In genomic region chr9:109036744-109037680, GRCh38 we compare ENCODE assay signal across 1 cellular context.
TF ChIP-seq lines count a peak whose summit lies in the region.

No MANE protein-coding gene starts in this region.

TF ChIP-seq in HCT116, 20 proteins besides CTCF, POLR2A, EP300 and RAD21:
- TF ChIP-seq, protein P1, sequence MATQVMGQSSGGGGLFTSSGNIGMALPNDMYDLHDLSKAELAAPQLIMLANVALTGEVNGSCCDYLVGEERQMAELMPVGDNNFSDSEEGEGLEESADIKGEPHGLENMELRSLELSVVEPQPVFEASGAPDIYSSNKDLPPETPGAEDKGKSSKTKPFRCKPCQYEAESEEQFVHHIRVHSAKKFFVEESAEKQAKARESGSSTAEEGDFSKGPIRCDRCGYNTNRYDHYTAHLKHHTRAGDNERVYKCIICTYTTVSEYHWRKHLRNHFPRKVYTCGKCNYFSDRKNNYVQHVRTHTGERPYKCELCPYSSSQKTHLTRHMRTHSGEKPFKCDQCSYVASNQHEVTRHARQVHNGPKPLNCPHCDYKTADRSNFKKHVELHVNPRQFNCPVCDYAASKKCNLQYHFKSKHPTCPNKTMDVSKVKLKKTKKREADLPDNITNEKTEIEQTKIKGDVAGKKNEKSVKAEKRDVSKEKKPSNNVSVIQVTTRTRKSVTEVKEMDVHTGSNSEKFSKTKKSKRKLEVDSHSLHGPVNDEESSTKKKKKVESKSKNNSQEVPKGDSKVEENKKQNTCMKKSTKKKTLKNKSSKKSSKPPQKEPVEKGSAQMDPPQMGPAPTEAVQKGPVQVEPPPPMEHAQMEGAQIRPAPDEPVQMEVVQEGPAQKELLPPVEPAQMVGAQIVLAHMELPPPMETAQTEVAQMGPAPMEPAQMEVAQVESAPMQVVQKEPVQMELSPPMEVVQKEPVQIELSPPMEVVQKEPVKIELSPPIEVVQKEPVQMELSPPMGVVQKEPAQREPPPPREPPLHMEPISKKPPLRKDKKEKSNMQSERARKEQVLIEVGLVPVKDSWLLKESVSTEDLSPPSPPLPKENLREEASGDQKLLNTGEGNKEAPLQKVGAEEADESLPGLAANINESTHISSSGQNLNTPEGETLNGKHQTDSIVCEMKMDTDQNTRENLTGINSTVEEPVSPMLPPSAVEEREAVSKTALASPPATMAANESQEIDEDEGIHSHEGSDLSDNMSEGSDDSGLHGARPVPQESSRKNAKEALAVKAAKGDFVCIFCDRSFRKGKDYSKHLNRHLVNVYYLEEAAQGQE (IDR thresholded peaks at IDR 0.05; ENCODE audit: low read depth) = no peak
- TF ChIP-seq JUND (IDR thresholded peaks at IDR 0.05) = no peak
- TF ChIP-seq, protein P2, sequence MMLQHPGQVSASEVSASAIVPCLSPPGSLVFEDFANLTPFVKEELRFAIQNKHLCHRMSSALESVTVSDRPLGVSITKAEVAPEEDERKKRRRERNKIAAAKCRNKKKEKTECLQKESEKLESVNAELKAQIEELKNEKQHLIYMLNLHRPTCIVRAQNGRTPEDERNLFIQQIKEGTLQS (IDR thresholded peaks at IDR 0.05) = no peak
- TF ChIP-seq ZBTB33 (IDR thresholded peaks at IDR 0.05; ENCODE audit: extremely low read depth, insufficient replicate concordance, low read length) = no peak
- no peak for TF ChIP-seq YY1 (IDR thresholded peaks at IDR 0.05; ENCODE audit: extremely low read depth, insufficient replicate concordance, low read depth, low read length)
- TF ChIP-seq EZH2phosphoT487 (IDR thresholded peaks at IDR 0.05; ENCODE audit: borderline replicate concordance) = no peak
- TF ChIP-seq ZNF274 (IDR thresholded peaks at IDR 0.05; ENCODE audit: low read depth, low read length) = no peak
- TF ChIP-seq ELF1 (IDR thresholded peaks at IDR 0.05; ENCODE audit: borderline replicate concordance, low read depth) = no peak
- TF ChIP-seq, protein P3, sequence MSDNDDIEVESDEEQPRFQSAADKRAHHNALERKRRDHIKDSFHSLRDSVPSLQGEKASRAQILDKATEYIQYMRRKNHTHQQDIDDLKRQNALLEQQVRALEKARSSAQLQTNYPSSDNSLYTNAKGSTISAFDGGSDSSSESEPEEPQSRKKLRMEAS (IDR thresholded peaks at IDR 0.05) = no peak
- no peak for TF ChIP-seq TCF7L2 (IDR thresholded peaks at IDR 0.05; ENCODE audit: borderline replicate concordance, extremely low read depth, insufficient read depth, insufficient read length)
- TF ChIP-seq CEBPB (IDR thresholded peaks at IDR 0.05; ENCODE audit: low read depth) = no peak
- TF ChIP-seq ZFX (IDR thresholded peaks at IDR 0.05) = no peak
- TF ChIP-seq CBX3 (IDR thresholded peaks at IDR 0.05; ENCODE audit: low read depth) = no peak
- TF ChIP-seq SRF (IDR thresholded peaks at IDR 0.05; ENCODE audit: low read depth) = no peak
- no peak for TF ChIP-seq SIN3A (IDR thresholded peaks at IDR 0.05; ENCODE audit: low read depth)
- no peak for TF ChIP-seq SP1 (IDR thresholded peaks at IDR 0.05; ENCODE audit: low read depth)
- no peak for TF ChIP-seq EGR1 (IDR thresholded peaks at IDR 0.05; ENCODE audit: low read depth)
TF ChIP-seq in HCT116: peak in this region for 0.
